18 cellular contexts compared by ENCODE assay signal in genomic region chr10:130188195-130189175, GRCh38. TPM values are rescaled to one million over a fixed set of nuclear protein-coding genes. Genes with fewer than 3 reads are reported as not detected.
DNase-seq lines count a peak whose midpoint lies in the region; ATAC-seq and TF ChIP-seq lines count a peak whose summit lies in the region.
"Had no signal": no experiment of that assay in that cellular context is flagged by ENCODE, and none has a peak within 500 bp of the region (broad histone marks: within the 10 kb centered on the region; RNA-seq: fewer than 3 reads in every experiment).

No MANE protein-coding gene starts in this region.

- TF ChIP-seq POLR2A in stomach (IDR thresholded peaks at IDR 0.05): no peak

- CTCF ChIA-PET in activated naive CD4-positive, alpha-beta T cell treated with anti-CD3 and anti-CD28 coated beads, Interleukin-2, amount 10 ng/mL, durations not matched to agents 7 days and 5 days (lab: Charles Lee): interaction anchor here (1.3 to 1.5 kb wide), 2 partner anchors 16 to 42 kb away, joined by 3 to 4 read pairs; no protein-coding TSS in a partner anchor

- H3K27ac ChIP-seq in stomach: no peak overlapping the region
- H3K27ac ChIP-seq: C4-2B, SK-N-MC had no signal

- peak overlapping the region; percentile 59 for H3K27ac Mint-ChIP-seq in activated naive CD4-positive, alpha-beta T cell treated with anti-CD3 and anti-CD28 coated beads, Interleukin-2, amount 50 U/mL, for 24 hours
- H3K27ac Mint-ChIP-seq in activated naive CD4-positive, alpha-beta T cell treated with anti-CD3 and anti-CD28 coated beads, Interleukin-2, amount 10 ng/mL, durations not matched to agents 7 days and 5 days: no peak overlapping the region
- H3K27ac Mint-ChIP-seq in immature natural killer cell: no peak overlapping the region
- H3K27ac Mint-ChIP-seq: IgD-negative memory B cell had no signal

- no peak for TF ChIP-seq EP300 in stomach (IDR thresholded peaks at IDR 0.05)

- peaks cover 9% of the 10 kb centered on the region for H3K36me3 Mint-ChIP-seq in activated naive CD4-positive, alpha-beta T cell treated with anti-CD3 and anti-CD28 coated beads, Interleukin-2, amount 50 U/mL, for 24 hours
- H3K36me3 Mint-ChIP-seq in activated naive CD4-positive, alpha-beta T cell treated with anti-CD3 and anti-CD28 coated beads, Interleukin-2, amount 10 ng/mL, durations not matched to agents 7 days and 5 days: peaks cover 14% of the 10 kb centered on the region
- H3K36me3 Mint-ChIP-seq in immature natural killer cell: peaks cover 10 to 15% (median 13%) of the 10 kb centered on the region in 3 donors

- peaks cover 6% of the 10 kb centered on the region for H3K4me1 Mint-ChIP-seq in activated naive CD4-positive, alpha-beta T cell treated with anti-CD3 and anti-CD28 coated beads, Interleukin-2, amount 50 U/mL, for 24 hours
- peaks cover 2% of the 10 kb centered on the region for H3K4me1 Mint-ChIP-seq in activated naive CD4-positive, alpha-beta T cell treated with anti-CD3 and anti-CD28 coated beads, Interleukin-2, amount 10 ng/mL, durations not matched to agents 7 days and 5 days
- peaks cover 8 to 12% of the 10 kb centered on the region in 2 donors for H3K4me1 Mint-ChIP-seq in immature natural killer cell

- WGBS in stomach, 5 donors: 89 to 96% (median 92%) methylated on average over 20 to 28 of the region's 28 CpGs

- H3K27me3 ChIP-seq in stomach: peaks cover 0 to 32% (median 0%) of the 10 kb centered on the region in 3 donors

- no peaks in the 10 kb centered on the region for H3K9me3 ChIP-seq in stomach

- H3K9me3 Mint-ChIP-seq in activated naive CD4-positive, alpha-beta T cell treated with anti-CD3 and anti-CD28 coated beads, Interleukin-2, amount 50 U/mL, for 24 hours: no peaks in the 10 kb centered on the region
- H3K9me3 Mint-ChIP-seq in activated naive CD4-positive, alpha-beta T cell treated with anti-CD3 and anti-CD28 coated beads, Interleukin-2, amount 10 ng/mL, durations not matched to agents 7 days and 5 days: no peaks in the 10 kb centered on the region
- H3K9me3 Mint-ChIP-seq in immature natural killer cell: no peaks in the 10 kb centered on the region
- H3K9me3 Mint-ChIP-seq: IgD-negative memory B cell had no signal

- DNase-seq in activated naive CD4-positive, alpha-beta T cell treated with anti-CD3 and anti-CD28 coated beads, Interleukin-2, amount 10 ng/mL, durations not matched to agents 7 days and 5 days: no peak
- DNase-seq in NCI-H69 (lab: John Stamatoyannopoulos, UW) (peak; percentile 1), immature natural killer cell (no peak), stomach (peak; percentile 20)
- no peak for DNase-seq in activated CD8-positive, alpha-beta memory T cell treated with anti-CD3 and anti-CD28 coated beads, Interleukin-2, amount 50 U/mL, for 48 hours
- DNase-seq: DMS79 treated with DMSO at 0.1 percent for 48 hours, GF-D8, NCI-H1417 treated with DMSO at 0.1 percent for 48 hours, NCI-H2081 treated with DMSO at 0.1 percent for 48 hours, NCI-H526 treated with DMSO at 0.1 percent for 48 hours, PC-3 had no signal

- ATAC-seq in HG03039 (IDR thresholded peaks at IDR 0.05; ENCODE audit: unreplicated experiment): no peak
- no peak for ATAC-seq in HG02798 (IDR thresholded peaks at IDR 0.05; ENCODE audit: poor library complexity, unreplicated experiment)
- ATAC-seq: PC-3, Right ventricle myocardium inferior had no signal

- no peak overlapping the region for H3K4me3 Mint-ChIP-seq in activated naive CD4-positive, alpha-beta T cell treated with anti-CD3 and anti-CD28 coated beads, Interleukin-2, amount 50 U/mL, for 24 hours
- no peak overlapping the region for H3K4me3 Mint-ChIP-seq in activated naive CD4-positive, alpha-beta T cell treated with anti-CD3 and anti-CD28 coated beads, Interleukin-2, amount 10 ng/mL, durations not matched to agents 7 days and 5 days
- peak overlapping the region; percentile 27 to 70 (median 40) for H3K4me3 Mint-ChIP-seq in immature natural killer cell

- H3K4me3 ChIP-seq in stomach: no peak overlapping the region
- H3K4me3 ChIP-seq: SK-N-MC had no signal

- intact Hi-C loops in stomach (cut with DNase I; ENCODE audit: low total_unique reads): no loop called here

- peaks cover 0 to 15% (median 14%) of the 10 kb centered on the region in 4 donors for H3K4me1 ChIP-seq in stomach

- peaks cover 16 to 47% (median 42%) of the 10 kb centered on the region in 4 donors for H3K36me3 ChIP-seq in stomach

- TF ChIP-seq CTCF in stomach (IDR thresholded peaks at IDR 0.05): no peak

- H3K27me3 Mint-ChIP-seq in activated naive CD4-positive, alpha-beta T cell treated with anti-CD3 and anti-CD28 coated beads, Interleukin-2, amount 50 U/mL, for 24 hours: no peaks in the 10 kb centered on the region
- peaks cover 15% of the 10 kb centered on the region for H3K27me3 Mint-ChIP-seq in activated naive CD4-positive, alpha-beta T cell treated with anti-CD3 and anti-CD28 coated beads, Interleukin-2, amount 10 ng/mL, durations not matched to agents 7 days and 5 days
- peaks cover 3 to 8% (median 3%) of the 10 kb centered on the region in 3 donors for H3K27me3 Mint-ChIP-seq in immature natural killer cell (ENCODE audit: low read depth in 3 of 3)
- H3K27me3 Mint-ChIP-seq: IgD-negative memory B cell had no signal

RNA-seq across cellular contexts. Expression of gene GLRX3, which starts 52.3 kb away (rescaled TPM):
- 100 to 1,000 TPM in 1 of 3 donors, 10 to 100 TPM in 2; 83.7 to 139 (median 85.8) TPM for polyA plus RNA-seq in immature natural killer cell
- total RNA-seq in stomach: 10 to 100 TPM in 4 of 5 donors, 1 to 10 TPM in 1; 1.2 to 80.5 (median 34.2) TPM
- polyA plus RNA-seq in stomach: 10 to 100 TPM; 59.9 to 80.2 (median 72.0) TPM

Comparison
In these comparisons a context has a peak if more than half of its experiments do, and no peak if none do; other contexts are left out.
1. H3K4me3 Mint-ChIP-seq: peak in immature natural killer cell (5 of 5); none in activated naive CD4-positive, alpha-beta T cell treated with anti-CD3 and anti-CD28 coated beads, Interleukin-2, amount 50 U/mL, for 24 hours (single experiment) and activated naive CD4-positive, alpha-beta T cell treated with anti-CD3 and anti-CD28 coated beads, Interleukin-2, amount 10 ng/mL, durations not matched to agents 7 days and 5 days (single experiment).
2. DNase-seq: peak in NCI-H69 (single experiment) and stomach (single experiment); none in activated naive CD4-positive, alpha-beta T cell treated with anti-CD3 and anti-CD28 coated beads, Interleukin-2, amount 10 ng/mL, durations not matched to agents 7 days and 5 days (single experiment), immature natural killer cell (0 of 3) and activated CD8-positive, alpha-beta memory T cell treated with anti-CD3 and anti-CD28 coated beads, Interleukin-2, amount 50 U/mL, for 48 hours (single experiment).